12 cellular contexts compared by ENCODE assay signal in the genomic region with DNA sequence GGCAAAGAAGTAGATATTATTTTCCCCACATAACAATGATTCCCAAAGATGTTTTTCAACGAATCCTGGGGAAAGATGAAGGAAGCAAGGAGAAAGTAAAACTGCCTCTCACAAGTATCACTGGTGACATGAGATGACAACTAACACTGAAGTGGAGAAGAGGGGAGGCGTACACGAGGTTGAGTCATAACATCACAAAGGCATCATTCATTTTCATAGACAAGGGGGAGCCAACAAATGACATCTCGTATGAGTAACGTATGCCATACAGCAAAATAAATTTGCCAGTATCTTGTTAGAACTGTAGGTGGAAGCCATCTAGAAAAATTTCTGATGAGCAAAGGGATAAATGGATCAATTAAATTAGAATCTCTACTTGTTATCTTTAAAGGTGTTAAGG. TPM values are rescaled to one million over a fixed set of nuclear protein-coding genes. Genes with fewer than 3 reads are reported as not detected.
DNase-seq lines count a peak whose midpoint lies in the region; ATAC-seq, FAIRE-seq and TF ChIP-seq lines count a peak whose summit lies in the region.
"Had no signal": no experiment of that assay in that cellular context is flagged by ENCODE, and none has a peak within 500 bp of the region (broad histone marks: within the 10 kb centered on the region; RNA-seq: fewer than 3 reads in every experiment).

No MANE protein-coding gene starts in this region.

- no peak for TF ChIP-seq CTCF in RWPE1 (conservative IDR thresholded peaks at IDR 0.05; ENCODE audit: low read depth)

- ATAC-seq in HG02759 (IDR thresholded peaks at IDR 0.05; ENCODE audit: unreplicated experiment) (no peak), HG02798 (IDR thresholded peaks at IDR 0.05; ENCODE audit: poor library complexity, unreplicated experiment) (no peak)
- ATAC-seq: right cardiac atrium had no signal

- peak; percentile 26 for DNase-seq in activated CD4-positive, alpha-beta memory T cell treated with anti-CD3 and anti-CD28 coated beads for 36 hours
- no peak for DNase-seq in activated CD4-positive, alpha-beta memory T cell treated with anti-CD3 and anti-CD28 coated beads, Interleukin-2, amount 10 ng/mL, durations not matched to agents 7 days and 5 days
- peak; percentile 15 for DNase-seq in H54 (ENCODE audit: insufficient read length, low spot score)
- DNase-seq in RWPE1 (ENCODE audit: low spot score) = peak; percentile 21
- peak; percentile 2 to 68 for DNase-seq in lung microvascular endothelial cell (ENCODE audit: low read depth in 2 of 2)
- no peak for DNase-seq in GF-D8 (lab: John Stamatoyannopoulos, UW)
- DNase-seq: activated naive CD8-positive, alpha-beta T cell treated with anti-CD3 and anti-CD28 coated beads, Interleukin-2, amount 10 ng/mL, durations not matched to agents 7 days and 5 days; effector memory CD4-positive, alpha-beta T cell; right cardiac atrium had no signal

- no peak for TF ChIP-seq POLR2A in H54 (IDR thresholded peaks at IDR 0.05; ENCODE audit: low read depth, low read length)

- H3K36me3 Mint-ChIP-seq in activated CD4-positive, alpha-beta memory T cell treated with anti-CD3 and anti-CD28 coated beads for 36 hours = peaks cover 3% of the 10 kb centered on the region
- no peaks in the 10 kb centered on the region for H3K36me3 Mint-ChIP-seq in activated CD4-positive, alpha-beta memory T cell treated with anti-CD3 and anti-CD28 coated beads, Interleukin-2, amount 10 ng/mL, durations not matched to agents 7 days and 5 days (ENCODE audit: low read depth)
- H3K36me3 Mint-ChIP-seq: activated naive CD8-positive, alpha-beta T cell treated with anti-CD3 and anti-CD28 coated beads, Interleukin-2, amount 10 ng/mL, durations not matched to agents 7 days and 5 days had no signal

- peaks cover 8% of the 10 kb centered on the region for H3K4me1 Mint-ChIP-seq in activated CD4-positive, alpha-beta memory T cell treated with anti-CD3 and anti-CD28 coated beads for 36 hours (ENCODE audit: low read depth)
- peaks cover 7% of the 10 kb centered on the region for H3K4me1 Mint-ChIP-seq in activated CD4-positive, alpha-beta memory T cell treated with anti-CD3 and anti-CD28 coated beads, Interleukin-2, amount 10 ng/mL, durations not matched to agents 7 days and 5 days
- H3K4me1 Mint-ChIP-seq: activated naive CD8-positive, alpha-beta T cell treated with anti-CD3 and anti-CD28 coated beads, Interleukin-2, amount 10 ng/mL, durations not matched to agents 7 days and 5 days had no signal

- H3K9me3 Mint-ChIP-seq in activated CD4-positive, alpha-beta memory T cell treated with anti-CD3 and anti-CD28 coated beads for 36 hours = no peaks in the 10 kb centered on the region
- H3K9me3 Mint-ChIP-seq in activated CD4-positive, alpha-beta memory T cell treated with anti-CD3 and anti-CD28 coated beads, Interleukin-2, amount 10 ng/mL, durations not matched to agents 7 days and 5 days = no peaks in the 10 kb centered on the region
- H3K9me3 Mint-ChIP-seq: activated naive CD8-positive, alpha-beta T cell treated with anti-CD3 and anti-CD28 coated beads, Interleukin-2, amount 10 ng/mL, durations not matched to agents 7 days and 5 days had no signal

- H3K27me3 Mint-ChIP-seq in activated CD4-positive, alpha-beta memory T cell treated with anti-CD3 and anti-CD28 coated beads for 36 hours = no peaks in the 10 kb centered on the region
- no peaks in the 10 kb centered on the region for H3K27me3 Mint-ChIP-seq in activated CD4-positive, alpha-beta memory T cell treated with anti-CD3 and anti-CD28 coated beads, Interleukin-2, amount 10 ng/mL, durations not matched to agents 7 days and 5 days
- H3K27me3 Mint-ChIP-seq: activated naive CD8-positive, alpha-beta T cell treated with anti-CD3 and anti-CD28 coated beads, Interleukin-2, amount 10 ng/mL, durations not matched to agents 7 days and 5 days had no signal

- CTCF ChIA-PET in activated CD4-positive, alpha-beta memory T cell treated with anti-CD3 and anti-CD28 coated beads for 36 hours (lab: Charles Lee) = no interaction called here
- CTCF ChIA-PET in activated CD4-positive, alpha-beta memory T cell treated with anti-CD3 and anti-CD28 coated beads, Interleukin-2, amount 10 ng/mL, durations not matched to agents 7 days and 5 days (lab: Charles Lee) = no interaction called here
- CTCF ChIA-PET in RWPE1 (lab: Yijun Ruan, JAX) = no interaction called here

- POLR2A ChIA-PET in activated CD4-positive, alpha-beta memory T cell treated with anti-CD3 and anti-CD28 coated beads for 36 hours (lab: Charles Lee) = no interaction called here
- POLR2A ChIA-PET in activated CD4-positive, alpha-beta memory T cell treated with anti-CD3 and anti-CD28 coated beads, Interleukin-2, amount 10 ng/mL, durations not matched to agents 7 days and 5 days (lab: Charles Lee) = no interaction called here
- POLR2A ChIA-PET in RWPE1 (lab: Yijun Ruan, JAX; ENCODE audit: low non-redundant PET) = no interaction called here

- no peak overlapping the region for H3K4me3 Mint-ChIP-seq in activated CD4-positive, alpha-beta memory T cell treated with anti-CD3 and anti-CD28 coated beads for 36 hours
- H3K4me3 Mint-ChIP-seq in activated CD4-positive, alpha-beta memory T cell treated with anti-CD3 and anti-CD28 coated beads, Interleukin-2, amount 10 ng/mL, durations not matched to agents 7 days and 5 days = no peak overlapping the region
- H3K4me3 Mint-ChIP-seq: activated naive CD8-positive, alpha-beta T cell treated with anti-CD3 and anti-CD28 coated beads, Interleukin-2, amount 10 ng/mL, durations not matched to agents 7 days and 5 days had no signal

- no peak overlapping the region for H3K27ac Mint-ChIP-seq in activated CD4-positive, alpha-beta memory T cell treated with anti-CD3 and anti-CD28 coated beads for 36 hours
- H3K27ac Mint-ChIP-seq in activated CD4-positive, alpha-beta memory T cell treated with anti-CD3 and anti-CD28 coated beads, Interleukin-2, amount 10 ng/mL, durations not matched to agents 7 days and 5 days = no peak overlapping the region
- H3K27ac Mint-ChIP-seq: activated naive CD8-positive, alpha-beta T cell treated with anti-CD3 and anti-CD28 coated beads, Interleukin-2, amount 10 ng/mL, durations not matched to agents 7 days and 5 days had no signal

- intact Hi-C loops in activated CD4-positive, alpha-beta memory T cell treated with anti-CD3 and anti-CD28 coated beads for 36 hours (cut with micrococcal nuclease) = loop anchor here (1.0 to 5.0 kb wide), 2 partner anchors 24 to 56 kb away; a partner anchor contains a TSS

- FAIRE-seq in H54 (lab: Jason Lieb, UNC) = peak; percentile 98

- H3K27ac ChIP-seq in RWPE1 = no peak overlapping the region
- H3K27ac ChIP-seq: VCaP had no signal

RNA-seq across cellular contexts. Expression of a gene that starts 56.6 kb away (rescaled TPM):
- 1 to 10 TPM; 7.7 to 8.3 TPM for total RNA-seq in activated CD4-positive, alpha-beta memory T cell treated with anti-CD3 and anti-CD28 coated beads for 36 hours
- 1 to 10 TPM; 3.1 to 3.5 TPM for total RNA-seq in activated CD4-positive, alpha-beta memory T cell treated with anti-CD3 and anti-CD28 coated beads, Interleukin-2, amount 10 ng/mL, durations not matched to agents 7 days and 5 days
- total RNA-seq in lung microvascular endothelial cell = 2.6 and 8.1 TPM in 2 replicates

Comparison
In these comparisons a context has a peak if more than half of its experiments do, and no peak if none do; other contexts are left out.
1. DNase-seq: peak in activated CD4-positive, alpha-beta memory T cell treated with anti-CD3 and anti-CD28 coated beads for 36 hours (single experiment), H54 (single experiment), RWPE1 (single experiment) and lung microvascular endothelial cell (2 of 2); none in activated CD4-positive, alpha-beta memory T cell treated with anti-CD3 and anti-CD28 coated beads, Interleukin-2, amount 10 ng/mL, durations not matched to agents 7 days and 5 days (single experiment) and GF-D8 (single experiment).